1 cellular context compared by ENCODE assay signal in genomic region chr4:110412354-110412753, GRCh38.
TF ChIP-seq lines count a peak whose summit lies in the region.

No MANE protein-coding gene starts in this region.

TF ChIP-seq in GM23338, 12 proteins besides CTCF, POLR2A, EP300 and RAD21 (continued from another document):
- TF ChIP-seq REST (IDR thresholded peaks at IDR 0.05; ENCODE audit: unreplicated experiment), result no peak
- no peak for TF ChIP-seq ZNF331 (CRISPR knock-in tag; IDR thresholded peaks at IDR 0.05; ENCODE audit: low read depth)
- no peak for TF ChIP-seq POLR2AphosphoS5 (IDR thresholded peaks at IDR 0.05; ENCODE audit: low read depth)
- no peak for TF ChIP-seq STAT1 (IDR thresholded peaks at IDR 0.05; ENCODE audit: unreplicated experiment)
- no peak for TF ChIP-seq EZH2phosphoT487 (IDR thresholded peaks at IDR 0.05; ENCODE audit: unreplicated experiment)
- TF ChIP-seq EZH2 (IDR thresholded peaks at IDR 0.05; ENCODE audit: low read depth, unreplicated experiment), result no peak
- no peak for TF ChIP-seq JUNB (IDR thresholded peaks at IDR 0.05; ENCODE audit: unreplicated experiment)
- no peak for TF ChIP-seq ZNF462 (CRISPR knock-in tag; IDR thresholded peaks at IDR 0.05)
- no peak for TF ChIP-seq NANOG (IDR thresholded peaks at IDR 0.05; ENCODE audit: borderline replicate concordance)
